1 cellular context compared by ENCODE assay signal in the genomic region with DNA sequence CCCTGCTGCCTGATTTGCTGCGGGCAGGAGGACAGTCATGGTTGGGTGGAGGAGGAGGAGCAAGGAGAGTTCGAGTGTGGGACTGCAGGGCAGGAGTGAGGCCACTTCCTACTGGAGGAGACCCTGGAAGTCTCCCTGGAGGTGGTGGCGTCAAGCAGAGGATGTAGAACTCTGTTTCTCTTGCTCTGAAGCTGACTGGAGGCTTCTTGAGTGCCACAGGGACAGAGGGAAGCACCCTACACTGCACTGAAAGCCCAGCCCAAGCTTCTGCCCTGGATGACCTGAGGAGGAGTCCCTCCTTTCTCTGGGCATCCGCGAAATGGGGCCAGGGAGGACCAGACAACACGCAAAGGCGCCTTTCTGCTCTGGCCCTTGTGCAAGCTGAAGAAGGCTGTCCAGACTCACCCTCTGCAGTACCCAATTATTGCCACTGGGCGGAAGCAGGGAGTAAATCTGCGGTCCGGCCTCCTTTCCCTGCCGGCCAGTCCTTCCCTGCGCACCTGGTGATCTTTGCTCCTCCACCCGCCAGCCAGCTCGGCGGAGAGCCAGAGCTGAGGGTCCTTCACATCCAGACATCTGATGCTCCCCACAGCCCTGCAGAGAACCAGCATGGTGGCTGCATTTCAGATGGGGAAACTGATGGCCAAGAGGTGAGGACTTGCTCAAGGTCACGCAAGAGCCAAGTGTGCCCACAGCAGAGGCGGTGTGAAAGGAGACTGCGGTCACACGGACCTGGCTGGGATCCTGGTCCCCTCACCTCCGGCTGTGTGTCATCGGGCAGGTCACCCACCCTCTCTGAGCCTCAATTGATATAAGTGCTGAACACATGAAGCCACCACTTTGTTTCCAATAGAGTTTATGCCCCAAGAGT.
TF ChIP-seq lines count a peak whose summit lies in the region.

No MANE protein-coding gene starts in this region.

TF ChIP-seq in GM12878, 131 proteins besides CTCF, POLR2A, EP300 and RAD21 (continued from another document):
- TF ChIP-seq, protein P1, sequence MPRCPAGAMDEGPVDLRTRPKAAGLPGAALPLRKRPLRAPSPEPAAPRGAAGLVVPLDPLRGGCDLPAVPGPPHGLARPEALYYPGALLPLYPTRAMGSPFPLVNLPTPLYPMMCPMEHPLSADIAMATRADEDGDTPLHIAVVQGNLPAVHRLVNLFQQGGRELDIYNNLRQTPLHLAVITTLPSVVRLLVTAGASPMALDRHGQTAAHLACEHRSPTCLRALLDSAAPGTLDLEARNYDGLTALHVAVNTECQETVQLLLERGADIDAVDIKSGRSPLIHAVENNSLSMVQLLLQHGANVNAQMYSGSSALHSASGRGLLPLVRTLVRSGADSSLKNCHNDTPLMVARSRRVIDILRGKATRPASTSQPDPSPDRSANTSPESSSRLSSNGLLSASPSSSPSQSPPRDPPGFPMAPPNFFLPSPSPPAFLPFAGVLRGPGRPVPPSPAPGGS (IDR thresholded peaks at IDR 0.05; ENCODE audit: borderline replicate concordance, insufficient read depth, low read depth, low read length, poor library complexity, severe bottlenecking) = no peak
- TF ChIP-seq RUNX3 (IDR thresholded peaks at IDR 0.05; ENCODE audit: low read length) (peak; percentile 65), TCF12 (IDR thresholded peaks at IDR 0.05; ENCODE audit: low read depth, low read length) (no peak)
